ENCODE assay signal across 15 cellular contexts in the genomic region with DNA sequence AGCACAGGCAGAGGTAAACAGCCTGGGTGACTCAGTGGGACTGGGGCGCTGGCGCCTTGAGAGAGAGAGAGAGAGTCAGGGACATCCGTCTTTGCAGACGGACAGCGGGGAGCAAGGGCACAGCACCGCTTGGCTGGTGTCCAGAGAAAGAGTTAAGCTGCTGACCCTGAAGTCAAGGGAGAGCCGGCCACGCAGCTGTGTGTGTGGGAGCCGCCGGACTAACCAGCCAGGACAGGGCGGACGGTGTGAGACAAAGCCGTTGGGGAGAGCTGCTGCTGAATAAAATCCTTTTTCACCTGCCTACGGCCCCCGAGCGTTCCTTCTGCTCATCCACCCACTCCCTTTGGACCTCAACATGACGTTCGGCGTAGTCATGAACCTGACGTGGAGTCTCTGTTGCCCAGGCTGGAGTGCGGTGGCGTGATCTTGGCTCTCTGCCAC. TPM values are rescaled to one million over a fixed set of nuclear protein-coding genes. Genes with fewer than 3 reads are reported as not detected.
DNase-seq lines count a peak whose midpoint lies in the region; ATAC-seq, FAIRE-seq and TF ChIP-seq lines count a peak whose summit lies in the region.
"Had no signal": no experiment of that assay in that cellular context is flagged by ENCODE, and none has a peak within 500 bp of the region (broad histone marks: within the 10 kb centered on the region; RNA-seq: fewer than 3 reads in every experiment).

No MANE protein-coding gene starts in this region.

- POLR2A ChIA-PET in K562 (lab: Yijun Ruan, JAX) = interaction anchor here (0.8 to 2.9 kb wide), 2 partner anchors 10 to 31 kb away, joined by 3 to 11 read pairs; no protein-coding TSS in a partner anchor
- POLR2A ChIA-PET in PC-3 (lab: Charles Lee; ENCODE audit: unreplicated experiment) = no interaction called here
- POLR2A ChIA-PET in CD4-positive, alpha-beta T cell (lab: Charles Lee) = no interaction called here

- no peaks in the 10 kb centered on the region for H3K9me1 ChIP-seq in K562 (ENCODE audit: control insufficient read depth, insufficient read depth, low read length)

- FAIRE-seq in K562 (lab: Jason Lieb, UNC) = peak; percentile 62
- FAIRE-seq: GM12892 had no signal

- H3K9me3 ChIP-seq in K562 (replicated peaks; ENCODE audit: control insufficient read depth, insufficient read depth, low read depth, low read length) (no peaks in the 10 kb centered on the region), psoas muscle (no peaks in the 10 kb centered on the region), PC-3 (ENCODE audit: low read length) (no peaks in the 10 kb centered on the region)
- H3K9me3 ChIP-seq in CD4-positive, alpha-beta T cell (ENCODE audit: control insufficient read depth, low read length) = no peaks in the 10 kb centered on the region
- H3K9me3 ChIP-seq: HAP-1, SJSA1 had no signal

- no peak for TF ChIP-seq EP300 in K562 (IDR thresholded peaks at IDR 0.05; ENCODE audit: low read length)

- H3K27ac Mint-ChIP-seq in CD4-positive, alpha-beta T cell = no peak overlapping the region

- BruUV-seq in K562 (replicated peaks; lab: Mats Ljungman, UMichigan) = no TSS peak
- no TSS peak for BruUV-seq in PC-3 (replicated peaks; lab: Mats Ljungman, UMichigan)

- DNase-seq in DMS153 (lab: John Stamatoyannopoulos, UW) (peak; percentile 45), K562 (ENCODE audit: extremely low read depth in 1 of 4, low spot score in 3 of 4) (peak in 2 of 4 experiments; percentile 50 to 70), left ventricle myocardium superior (peak; percentile 60), psoas muscle (peak in 1 of 2 donors; percentile 38), PC-3 (no peak), NOMO-1 treated with DMSO at 0.1 percent for 48 hours (lab: John Stamatoyannopoulos, UW; ENCODE audit: unreplicated experiment) (no peak)
- no peak for DNase-seq in CD4-positive, alpha-beta T cell
- DNase-seq: amniotic stem cell, NCI-H1092 treated with DMSO at 0.1 percent for 48 hours, NCI-H524 had no signal

- intact Hi-C loops in K562 (cut with micrococcal nuclease) (no loop called here), left ventricle myocardium superior (cut with micrococcal nuclease) (no loop called here), psoas muscle (cut with DNase I) (no loop called here), PC-3 (cut with micrococcal nuclease) (no loop called here)
- intact Hi-C loops in CD4-positive, alpha-beta T cell (cut with DNase I, micrococcal nuclease) = no loop called here

- no peak overlapping the region for H3K27ac ChIP-seq in K562 (ENCODE audit: extremely low read depth, low read depth, low read length)
- peak overlapping the region; percentile 46 for H3K27ac ChIP-seq in psoas muscle
- no peak overlapping the region for H3K27ac ChIP-seq in PC-3 (ENCODE audit: low read length)
- H3K27ac ChIP-seq in CD4-positive, alpha-beta T cell (ENCODE audit: low read depth, low read length) = no peak overlapping the region
- H3K27ac ChIP-seq: SJSA1 had no signal

- H3K9me3 Mint-ChIP-seq in CD4-positive, alpha-beta T cell = no peaks in the 10 kb centered on the region

- H4K20me1 ChIP-seq in K562 (replicated peaks; ENCODE audit: control insufficient read depth, insufficient read depth, low read length) (no peaks in the 10 kb centered on the region), PC-3 (ENCODE audit: low read length) (no peaks in the 10 kb centered on the region)

- no peaks in the 10 kb centered on the region for H3K36me3 Mint-ChIP-seq in CD4-positive, alpha-beta T cell (ENCODE audit: low read depth)

- H2AFZ ChIP-seq in K562 (ENCODE audit: low read depth, low read length) (no peak overlapping the region), PC-3 (ENCODE audit: low read length) (no peak overlapping the region)

- TF ChIP-seq CTCF in K562 (IDR thresholded peaks at IDR 0.05 in 2 of 3, conservative IDR thresholded peaks at IDR 0.05 in 1 of 3; ENCODE audit: insufficient read depth in 2 of 3, low read depth in 1 of 3, low read length in 3 of 3) (no peak), psoas muscle (IDR thresholded peaks at IDR 0.05) (no peak), PC-3 (conservative IDR thresholded peaks at IDR 0.05; ENCODE audit: low read depth, low read length) (no peak)
- TF ChIP-seq CTCF in CD4-positive, alpha-beta T cell (IDR thresholded peaks at IDR 0.05) = no peak

- CTCF ChIA-PET in K562 (lab: Yijun Ruan, JAX; ENCODE audit: low intra/inter-chr PET ratio) = no interaction called here
- CTCF ChIA-PET in PC-3 (lab: Charles Lee) = no interaction called here
- CTCF ChIA-PET in CD4-positive, alpha-beta T cell (lab: Charles Lee) = interaction anchor here (1.5 kb wide), 1 partner anchor 56 kb away, joined by 3 read pairs; no protein-coding TSS in a partner anchor

- H3K27me3 ChIP-seq in K562 (ENCODE audit: control insufficient read depth in 2 of 2, insufficient read depth in 2 of 2, low read length in 2 of 2) (peaks cover 41 to 70% of the 10 kb centered on the region in 2 experiments; a peak in 4 of 5 replicates), psoas muscle (ENCODE audit: insufficient read depth in 3 of 3, low read length in 2 of 3) (peaks cover 0 to 40% (median 5%) of the 10 kb centered on the region in 3 donors), PC-3 (ENCODE audit: low read length) (no peaks in the 10 kb centered on the region)
- H3K27me3 ChIP-seq in CD4-positive, alpha-beta T cell (ENCODE audit: control insufficient read depth, insufficient read depth, low read length) = peaks cover 11% of the 10 kb centered on the region

- H3K4me3 ChIP-seq in K562 (no peak overlapping the region), psoas muscle (no peak overlapping the region), PC-3 (ENCODE audit: low read length) (no peak overlapping the region)
- H3K4me3 ChIP-seq: HAP-1, SJSA1, smooth muscle cell had no signal

- H3K36me3 ChIP-seq in K562 (ENCODE audit: control insufficient read depth, insufficient read depth, low read length) = no peaks in the 10 kb centered on the region
- H3K36me3 ChIP-seq in psoas muscle (ENCODE audit: insufficient read depth in 1 of 2, low read depth in 1 of 2) = no peaks in the 10 kb centered on the region
- H3K36me3 ChIP-seq in PC-3 (ENCODE audit: low read depth, low read length) = no peaks in the 10 kb centered on the region
- H3K36me3 ChIP-seq: HAP-1, SJSA1 had no signal

- WGBS in K562 (ENCODE audit: insufficient coverage, low coverage, missing lambda C conversion rate) = 4% methylated on average over 22 of the region's 22 CpGs
- 32 to 43% (median 32%) methylated on average over 21 to 22 of the region's 22 CpGs for WGBS in psoas muscle, 3 donors

- TF ChIP-seq RAD21 in K562 (CRISPR knock-in tag; conservative IDR thresholded peaks at IDR 0.05 in 1 of 2, IDR thresholded peaks at IDR 0.05 in 1 of 2) = no peak

- ATAC-seq in K562 (peak; percentile 80), left ventricle myocardium superior (peak; percentile 74), psoas muscle (no peak), PC-3 (no peak), HG03565 (IDR thresholded peaks at IDR 0.05; ENCODE audit: unreplicated experiment) (no peak)
- no peak for ATAC-seq in CD4-positive, alpha-beta T cell (ENCODE audit: poor library complexity)

- peaks cover 20% of the 10 kb centered on the region for H3K27me3 Mint-ChIP-seq in CD4-positive, alpha-beta T cell

- H3K79me2 ChIP-seq in K562 (ENCODE audit: control insufficient read depth, insufficient read depth, low read length) (no peaks in the 10 kb centered on the region), PC-3 (ENCODE audit: low read length) (no peaks in the 10 kb centered on the region)

- H3K4me2 ChIP-seq in K562 (ENCODE audit: insufficient read depth, low read length) = no peak overlapping the region
- H3K4me2 ChIP-seq in PC-3 (ENCODE audit: low read length) = no peak overlapping the region
- H3K4me2 ChIP-seq: smooth muscle cell had no signal

- H3K4me1 Mint-ChIP-seq in CD4-positive, alpha-beta T cell (ENCODE audit: low read depth) = peaks cover 9% of the 10 kb centered on the region

- peak overlapping the region in 1 of 2 experiments; percentile 75; a peak in 2 of 4 replicates for H3K9ac ChIP-seq in K562 (ENCODE audit: insufficient read depth in 1 of 2, low read depth in 2 of 2, low read length in 2 of 2)
- no peak overlapping the region for H3K9ac ChIP-seq in PC-3 (ENCODE audit: low read length)

- H3K4me1 ChIP-seq in K562 (replicated peaks in 1 of 2; ENCODE audit: control insufficient read depth in 2 of 2, insufficient read depth in 2 of 2, low read length in 2 of 2) (peaks cover 19 to 38% of the 10 kb centered on the region in 2 experiments; a peak in 4 of 5 replicates), psoas muscle (no peaks in the 10 kb centered on the region), PC-3 (ENCODE audit: insufficient read depth, low read length) (no peaks in the 10 kb centered on the region)
- H3K4me1 ChIP-seq: HAP-1, SJSA1 had no signal

- H3K4me3 Mint-ChIP-seq in CD4-positive, alpha-beta T cell = no peak overlapping the region

- H3F3A ChIP-seq in PC-3 (ENCODE audit: low read length, unreplicated experiment) = no peaks in the 10 kb centered on the region

- in situ Hi-C loops in K562 (cut with MboI) = no loop called here

- no peak for TF ChIP-seq POLR2A in K562 (conservative IDR thresholded peaks at IDR 0.05)

- H3K9me2 ChIP-seq in PC-3 (replicated peaks; ENCODE audit: low read length) = no peaks in the 10 kb centered on the region

RNA-seq across cellular contexts. Expression of a gene that starts 14.5 kb away (rescaled TPM):
- not detected in 2 replicates for total RNA-seq in K562 (2011; cell fraction: chromatin; rRNA removed; ENCODE audit: low replicate concordance)
- total RNA-seq in K562 (2011; cell fraction: nucleolus; rRNA removed) = not detected in 2 replicates
- total RNA-seq in K562 (2011; cell fraction: nucleoplasm; rRNA removed) = not detected in 2 replicates
- total RNA-seq in K562 (2014; rRNA removed) (0.04 and 0.05 TPM in 2 replicates), K562 (2014; rRNA removed; fragmentation: Illumina TruSeq; extraction: Trizol) (0.15 and 0.41 TPM in 2 replicates), K562 (2015; rRNA removed; fragmentation: Illumina TruSeq; extraction: Trizol) (0.08 TPM in 1 of 2 replicates, not detected in the other), K562 (2021) (not detected in 2 replicates), left ventricle myocardium superior (not detected), psoas muscle (not detected), PC-3 (2014; rRNA removed) (0.23 TPM in 1 of 2 replicates, not detected in the other)
- polyA plus RNA-seq in K562 (2011; rRNA removed) (not detected in 2 replicates), K562 (2014; fragmentation: Illumina TruSeq; extraction: Trizol) (not detected in 2 replicates), K562 (2014; fragmentation: Nextera tagmentation; extraction: Ambion mirVana) (not detected), K562 (2014; rRNA removed) (0.03 and 0.04 TPM in 2 replicates), psoas muscle (under 1 TPM in 2 of 3 donors, not detected in 1; 0.01 to 0.05 TPM)
- not detected in 2 replicates for polyA plus RNA-seq in K562 (2011; cell fraction: cytosol; rRNA removed)
- polyA plus RNA-seq in K562 (2011; cell fraction: nucleus; rRNA removed) = not detected in 2 replicates
- 0.05 and 2.2 TPM in 2 replicates for polyA plus RNA-seq in K562 (2012)
- polyA minus RNA-seq in K562 (2011; rRNA and poly(A)+ RNA removed) = not detected in 2 replicates
- not detected in 2 replicates for polyA minus RNA-seq in K562 (2011; cell fraction: cytosol; rRNA and poly(A)+ RNA removed)
- polyA minus RNA-seq in K562 (2011; cell fraction: nucleus; rRNA and poly(A)+ RNA removed) = not detected in 2 replicates
- total RNA-seq in CD4-positive, alpha-beta T cell = not detected
- total RNA-seq: SJSA1, smooth muscle cell had no signal
- polyA plus RNA-seq: smooth muscle cell had no signal

RNA-seq across cellular contexts. Expression of a gene that starts 30.0 kb away (rescaled TPM):
- not detected in 2 replicates for total RNA-seq in K562 (2011; cell fraction: chromatin; rRNA removed; ENCODE audit: low replicate concordance)
- total RNA-seq in K562 (2011; cell fraction: nucleolus; rRNA removed) = not detected in 2 replicates
- total RNA-seq in K562 (2011; cell fraction: nucleoplasm; rRNA removed) = not detected in 2 replicates
- total RNA-seq in K562 (2014; rRNA removed) (not detected in 2 replicates), K562 (2014; rRNA removed; fragmentation: Illumina TruSeq; extraction: Trizol) (0.07 TPM in 1 of 2 replicates, not detected in the other), K562 (2015; rRNA removed; fragmentation: Illumina TruSeq; extraction: Trizol) (not detected in 2 replicates), K562 (2021) (not detected in 2 replicates), left ventricle myocardium superior (0.20 TPM), psoas muscle (under 1 TPM in 2 of 4 donors, not detected in 2; 0.24 to 0.47 TPM), PC-3 (2014; rRNA removed) (not detected in 2 replicates)
- polyA plus RNA-seq in K562 (2011; rRNA removed) (not detected in 2 replicates), K562 (2014; fragmentation: Illumina TruSeq; extraction: Trizol) (not detected in 2 replicates), K562 (2014; fragmentation: Nextera tagmentation; extraction: Ambion mirVana) (not detected), K562 (2014; rRNA removed) (not detected in 2 replicates), psoas muscle (under 1 TPM in 2 of 3 donors, not detected in 1; 0.05 to 0.66 TPM)
- not detected in 2 replicates for polyA plus RNA-seq in K562 (2011; cell fraction: cytosol; rRNA removed)
- polyA plus RNA-seq in K562 (2011; cell fraction: nucleus; rRNA removed) = not detected in 2 replicates
- 0.04 and 0.07 TPM in 2 replicates for polyA plus RNA-seq in K562 (2012)
- polyA minus RNA-seq in K562 (2011; rRNA and poly(A)+ RNA removed) = not detected in 2 replicates
- polyA minus RNA-seq in K562 (2011; cell fraction: cytosol; rRNA and poly(A)+ RNA removed) = not detected in 2 replicates
- not detected in 2 replicates for polyA minus RNA-seq in K562 (2011; cell fraction: nucleus; rRNA and poly(A)+ RNA removed)
- total RNA-seq in CD4-positive, alpha-beta T cell = under 1 TPM; 0.38 to 0.42 TPM
- total RNA-seq: SJSA1, smooth muscle cell had no signal
- polyA plus RNA-seq: smooth muscle cell had no signal

Comparison
In these comparisons a context has a peak if more than half of its experiments do, and no peak if none do; other contexts are left out.
1. DNase-seq: peak in DMS153 (single experiment) and left ventricle myocardium superior (single experiment); none in PC-3 (single experiment), NOMO-1 treated with DMSO at 0.1 percent for 48 hours (single experiment) and CD4-positive, alpha-beta T cell (0 of 10).
2. ATAC-seq: peak in K562 (single experiment) and left ventricle myocardium superior (single experiment); none in psoas muscle (0 of 4), PC-3 (single experiment), HG03565 (single experiment) and CD4-positive, alpha-beta T cell (single experiment).